ENCODE assay signal across 20 cellular contexts in genomic region chr17:49513044-49513395, GRCh38. TPM values are rescaled to one million over a fixed set of nuclear protein-coding genes. Genes with fewer than 3 reads are reported as not detected.
DNase-seq lines count a peak whose midpoint lies in the region; ATAC-seq and TF ChIP-seq lines count a peak whose summit lies in the region.
"Had no signal": no experiment of that assay in that cellular context is flagged by ENCODE, and none has a peak within 500 bp of the region (broad histone marks: within the 10 kb centered on the region; RNA-seq: fewer than 3 reads in every experiment).

No MANE protein-coding gene starts in this region.

- no peak overlapping the region for H2AK5ac ChIP-seq in neuronal stem cell (ENCODE audit: low read depth, low read length)

- DNase-seq in breast epithelium (ENCODE audit: low spot score in 2 of 2) (no peak), MCF 10A (ENCODE audit: unreplicated experiment) (no peak), chondrocyte (ENCODE audit: low spot score) (peak; percentile 82), neuronal stem cell (ENCODE audit: low spot score) (no peak), tibial nerve (ENCODE audit: low spot score in 2 of 2) (no peak)
- DNase-seq in activated CD4-positive, alpha-beta T cell treated with anti-CD3 and anti-CD28 coated beads, Interleukin-2, amount 50 U/mL, for 4 hours: no peak
- no peak for DNase-seq in stimulated activated CD4-positive, alpha-beta T cell treated with anti-CD3 and anti-CD28 coated beads, Interleukin-1b, Interleukin-23, amount 100 ng/mL, for 48 hours
- DNase-seq: GDM1; Kasumi-1; MG63; NCI-H1092 treated with DMSO at 0.1 percent for 48 hours; NCI-H2029; NCI-H226; NCI-H748 treated with DMSO at 0.1 percent for 48 hours; NK-92 treated with Interleukin-12 subunit alpha and Interleukin-12 subunit beta, amount 100 ng/mL, for 24 hours; Peyer's patch had no signal

- H3K27ac ChIP-seq in breast epithelium: peak overlapping the region; percentile 94
- no peak overlapping the region for H3K27ac ChIP-seq in neuronal stem cell (replicated peaks; ENCODE audit: low read length)
- peak overlapping the region in 3 of 4 donors; percentile 28 to 93 (median 86) for H3K27ac ChIP-seq in tibial nerve
- H3K27ac ChIP-seq: A549, Peyer's patch had no signal

- H3K27me3 Mint-ChIP-seq in MCF 10A (ENCODE audit: insufficient read depth, unreplicated experiment) (no peaks in the 10 kb centered on the region), chondrocyte (ENCODE audit: low read depth) (peaks cover 3% of the 10 kb centered on the region)

- no peak overlapping the region for H2BK120ac ChIP-seq in neuronal stem cell (ENCODE audit: low read depth, low read length)

- H3K36me3 Mint-ChIP-seq in MCF 10A (ENCODE audit: insufficient read depth, unreplicated experiment) (no peaks in the 10 kb centered on the region), chondrocyte (ENCODE audit: low read depth) (no peaks in the 10 kb centered on the region)
- H3K36me3 Mint-ChIP-seq: CD14-positive monocyte had no signal

- H4K8ac ChIP-seq in neuronal stem cell (ENCODE audit: low read depth, low read length): no peak overlapping the region

- POLR2A ChIA-PET in MCF 10A (lab: Yijun Ruan, JAX): interaction anchor here (0.6 kb wide), 1 partner anchor 1461 kb away, joined by 4 read pairs; no protein-coding TSS in a partner anchor

- H3K36me3 ChIP-seq in breast epithelium (no peaks in the 10 kb centered on the region), neuronal stem cell (replicated peaks in 1 of 2; ENCODE audit: control insufficient read depth in 2 of 2, insufficient read depth in 2 of 2, low read length in 2 of 2) (peaks cover 0 to 14% of the 10 kb centered on the region in 2 donors), tibial nerve (peaks cover 0 to 26% (median 0%) of the 10 kb centered on the region in 3 donors)
- H3K36me3 ChIP-seq: MG63, Peyer's patch had no signal

- no peak overlapping the region for H2AFZ ChIP-seq in neuronal stem cell (ENCODE audit: low read length)

- TF ChIP-seq EP300 in tibial nerve (IDR thresholded peaks at IDR 0.05): no peak

- no peak overlapping the region for H3K4ac ChIP-seq in neuronal stem cell (ENCODE audit: low read length)

- H3K27me3 ChIP-seq in breast epithelium: no peaks in the 10 kb centered on the region
- peaks cover 0 to 6% (median 0%) of the 10 kb centered on the region in 3 experiments for H3K27me3 ChIP-seq in neuronal stem cell (ENCODE audit: control insufficient read depth in 3 of 3, insufficient read depth in 3 of 3, low read depth in 1 of 3, low read length in 3 of 3)
- H3K27me3 ChIP-seq in tibial nerve: no peaks in the 10 kb centered on the region
- H3K27me3 ChIP-seq: MG63, Peyer's patch had no signal

- no peak overlapping the region for H3K4me2 ChIP-seq in neuronal stem cell (ENCODE audit: insufficient read depth, low read length, poor library complexity, severe bottlenecking)
- H3K4me2 ChIP-seq: A549 had no signal

- H3K4me3 ChIP-seq in breast epithelium: no peak overlapping the region
- H3K4me3 ChIP-seq in neuronal stem cell (ENCODE audit: low read length in 2 of 2): no peak overlapping the region
- no peak overlapping the region for H3K4me3 ChIP-seq in tibial nerve
- H3K4me3 ChIP-seq: A549, MG63, Peyer's patch had no signal

- H3K4me1 Mint-ChIP-seq in MCF 10A (ENCODE audit: insufficient read depth, unreplicated experiment) (peaks cover 26% of the 10 kb centered on the region), chondrocyte (ENCODE audit: low read depth) (peaks cover 31% of the 10 kb centered on the region)
- H3K4me1 Mint-ChIP-seq: B cell had no signal

- H2BK5ac ChIP-seq in neuronal stem cell (ENCODE audit: low read length): no peak overlapping the region

- no peak overlapping the region for H4K91ac ChIP-seq in neuronal stem cell (ENCODE audit: low read depth, low read length, poor library complexity)

- no peak for TF ChIP-seq POLR2A in breast epithelium (IDR thresholded peaks at IDR 0.05)
- TF ChIP-seq POLR2A in tibial nerve (IDR thresholded peaks at IDR 0.05): no peak

- TF ChIP-seq CTCF in breast epithelium (IDR thresholded peaks at IDR 0.05) (no peak), MCF 10A (IDR thresholded peaks at IDR 0.05; ENCODE audit: unreplicated experiment) (no peak), chondrocyte (IDR thresholded peaks at IDR 0.05) (no peak), tibial nerve (IDR thresholded peaks at IDR 0.05) (no peak)

- H3K4me1 ChIP-seq in breast epithelium (peaks cover 30 to 34% of the 10 kb centered on the region in 2 donors), neuronal stem cell (ENCODE audit: control insufficient read depth in 2 of 2, insufficient read depth in 1 of 2, low read depth in 1 of 2, low read length in 2 of 2) (peaks cover 18 to 21% of the 10 kb centered on the region in 2 donors), tibial nerve (peaks cover 0 to 87% (median 50%) of the 10 kb centered on the region in 4 donors)

- no peak overlapping the region for H3K23ac ChIP-seq in neuronal stem cell (ENCODE audit: low read depth, low read length, poor library complexity)

- H2BK12ac ChIP-seq in neuronal stem cell (ENCODE audit: low read length): no peak overlapping the region

- H3K79me1 ChIP-seq in neuronal stem cell (ENCODE audit: low read depth, low read length): no peaks in the 10 kb centered on the region

- H3K18ac ChIP-seq in neuronal stem cell (ENCODE audit: low read length): no peak overlapping the region

- intact Hi-C loops in breast epithelium (cut with DNase I; ENCODE audit: low total_unique reads) (no loop called here), MCF 10A (cut with micrococcal nuclease) (no loop called here)

- H3K9me3 ChIP-seq in breast epithelium (no peaks in the 10 kb centered on the region), neuronal stem cell (replicated peaks in 1 of 2; ENCODE audit: control insufficient read depth in 2 of 2, insufficient read depth in 1 of 2, low read depth in 1 of 2, low read length in 2 of 2) (no peaks in the 10 kb centered on the region), tibial nerve (no peaks in the 10 kb centered on the region)
- H3K9me3 ChIP-seq: A549, MG63, Peyer's patch had no signal

- H3K9ac ChIP-seq in neuronal stem cell (ENCODE audit: low read depth, low read length, poor library complexity): peak overlapping the region; percentile 33

- BruUV-seq in MCF 10A (replicated peaks; lab: Mats Ljungman, UMichigan): no TSS peak

- no peaks in the 10 kb centered on the region for H3K9me3 Mint-ChIP-seq in MCF 10A (ENCODE audit: unreplicated experiment)
- no peaks in the 10 kb centered on the region for H3K9me3 Mint-ChIP-seq in chondrocyte (ENCODE audit: low read depth)
- H3K9me3 Mint-ChIP-seq: CD14-positive monocyte had no signal

- no peak overlapping the region for H2BK15ac ChIP-seq in neuronal stem cell (ENCODE audit: low read length)

- no CpG with 5 or more reads among the region's 6 CpGs for WGBS in neuronal stem cell (ENCODE audit: extremely low coverage in 2 of 2, insufficient read length in 2 of 2, insufficient replicate concordance in 1 of 2), 2 donors
- 51 to 71% methylated on average over 3 to 4 of the region's 6 CpGs for WGBS in tibial nerve, 2 donors

- CTCF ChIA-PET in MCF 10A (lab: Yijun Ruan, JAX): no interaction called here

- H3K27ac Mint-ChIP-seq in MCF 10A (ENCODE audit: low read depth, unreplicated experiment) (no peak overlapping the region), chondrocyte (ENCODE audit: unreplicated experiment) (no peak overlapping the region)
- H3K27ac Mint-ChIP-seq: B cell had no signal

- H3K4me3 Mint-ChIP-seq in MCF 10A (ENCODE audit: unreplicated experiment) (no peak overlapping the region), chondrocyte (ENCODE audit: unreplicated experiment) (no peak overlapping the region)
- H3K4me3 Mint-ChIP-seq: B cell had no signal

- no peak overlapping the region for H3K14ac ChIP-seq in neuronal stem cell (ENCODE audit: low read length)

- ATAC-seq in GM21515 (IDR thresholded peaks at IDR 0.05; ENCODE audit: unreplicated experiment): no peak
- ATAC-seq: A549 had no signal

RNA-seq across cellular contexts. Expression of gene NGFR, which starts 17.9 kb away (rescaled TPM):
- 10 to 100 TPM in 2 of 3 donors, 1 to 10 TPM in 1; 3.4 to 27.8 (median 17.7) TPM for total RNA-seq in breast epithelium
- 0.22 and 0.26 TPM in 2 replicates for total RNA-seq in MCF 10A (2022)
- 1.7 to 4.4 TPM (median 1.8 TPM) in 3 replicates for total RNA-seq in chondrocyte
- 29.4 TPM for polyA plus RNA-seq in neuronal stem cell (2013, experiment 1 of 2)
- 29.5 TPM for polyA plus RNA-seq in neuronal stem cell (2013, experiment 2 of 2)
- total RNA-seq in tibial nerve: 100 to 1,000 TPM; 205 to 279 (median 238) TPM

Comparison
In these comparisons a context has a peak if more than half of its experiments do, and no peak if none do; other contexts are left out.
1. RNA of gene NGFR, which starts 17.9 kb away (total RNA-seq): 205 to 279 TPM in tibial nerve; 3.4 to 27.8 TPM in breast epithelium, 1.7 to 4.4 TPM in chondrocyte and 0.22 to 0.26 TPM in MCF 10A; every median in the first group is over 4 times any median in the second.